In the genomic region with DNA sequence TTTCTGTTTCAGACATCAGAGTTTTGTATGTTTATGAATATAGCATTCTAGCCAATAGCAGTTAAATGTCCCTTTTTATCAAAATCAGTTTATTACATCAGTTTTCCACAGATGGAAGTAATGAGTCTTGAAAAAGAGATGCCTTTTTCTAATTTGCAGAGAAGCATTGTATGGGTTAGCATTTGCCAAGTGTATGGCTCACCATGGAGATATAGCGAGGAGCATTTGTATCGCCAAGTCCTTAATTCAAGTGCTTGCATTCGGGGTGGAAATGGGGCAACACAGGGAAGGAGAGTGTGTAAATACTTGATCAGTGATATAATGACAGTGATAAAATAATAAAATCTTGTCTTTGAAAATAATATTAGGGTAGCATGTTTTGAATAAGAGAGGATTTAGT, we compare ENCODE assay signal across 14 cellular contexts. TPM values are rescaled to one million over a fixed set of nuclear protein-coding genes. Genes with fewer than 3 reads are reported as not detected.
"Had no signal": no experiment of that assay in that cellular context is flagged by ENCODE, and none has a peak within 500 bp of the region (broad histone marks: within the 10 kb centered on the region; RNA-seq: fewer than 3 reads in every experiment).

No MANE protein-coding gene starts in this region.

- H3K27ac Mint-ChIP-seq: progenitor cell of endocrine pancreas, WTC11 had no signal

- DNase-seq: activated CD4-positive, alpha-beta T cell treated with anti-CD3 and anti-CD28 coated beads, Interleukin-2, amount 10 ng/mL, durations not matched to agents 7 days and 5 days; activated T-cell treated with anti-CD3 and anti-CD28 coated beads, Interleukin-2, amount 50 U/mL, for 4 hours; colonic mucosa; effector CD4-positive, alpha-beta T cell; esophagus squamous epithelium; islet precursor cell; midbrain; right cardiac atrium; upper lobe of right lung had no signal

- H3K36me3 Mint-ChIP-seq: WTC11 had no signal

- H3K4me3 Mint-ChIP-seq: activated CD4-positive, alpha-beta T cell treated with anti-CD3 and anti-CD28 coated beads, Interleukin-2, amount 10 ng/mL, durations not matched to agents 7 days and 5 days; WTC11 had no signal

- H3K4me1 ChIP-seq: colonic mucosa had no signal

- H3K27ac ChIP-seq: colonic mucosa, esophagus squamous epithelium, hepatocyte, SK-N-MC, upper lobe of right lung had no signal

- H3K36me3 ChIP-seq: colonic mucosa, esophagus squamous epithelium, upper lobe of right lung had no signal

- ATAC-seq: upper lobe of right lung, WTC11 had no signal

- H3K4me3 ChIP-seq: colonic mucosa, esophagus squamous epithelium, hepatocyte, SK-N-MC, skin epidermis, upper lobe of right lung had no signal

- H3K27me3 ChIP-seq: colonic mucosa, esophagus squamous epithelium, hepatocyte, upper lobe of right lung had no signal

- H3K9me3 Mint-ChIP-seq: activated T-cell treated with anti-CD3 and anti-CD28 coated beads, Interleukin-2, amount 50 U/mL, for 4 hours; WTC11 had no signal

- H3K27me3 Mint-ChIP-seq: activated CD4-positive, alpha-beta T cell treated with anti-CD3 and anti-CD28 coated beads, Interleukin-2, amount 10 ng/mL, durations not matched to agents 7 days and 5 days; progenitor cell of endocrine pancreas had no signal

- H3K4me1 Mint-ChIP-seq: WTC11 had no signal

- H3K9me3 ChIP-seq: colonic mucosa, esophagus squamous epithelium, upper lobe of right lung had no signal

RNA-seq across cellular contexts. Expression of gene TXLNB, which starts 42.9 kb away (rescaled TPM):
- total RNA-seq: progenitor cell of endocrine pancreas had no signal
